ENCODE assay signal across 12 cellular contexts in genomic region chr9:120783611-120784047, GRCh38. TPM values are rescaled to one million over a fixed set of nuclear protein-coding genes. Genes with fewer than 3 reads are reported as not detected.
DNase-seq lines count a peak whose midpoint lies in the region; ATAC-seq, FAIRE-seq and TF ChIP-seq lines count a peak whose summit lies in the region.
"Had no signal": no experiment of that assay in that cellular context is flagged by ENCODE, and none has a peak within 500 bp of the region (broad histone marks: within the 10 kb centered on the region; RNA-seq: fewer than 3 reads in every experiment).

No MANE protein-coding gene starts in this region.

- in situ Hi-C loops in IMR-90 (cut with MboI; ENCODE audit: low sequenced_read_pairs) (no loop called here), transverse colon (cut with MboI; ENCODE audit: low pct_ligation_motif_present in 1 of 4, low pct_unique_long_range_greater_than_20kb in 1 of 4, low sequenced_read_pairs in 3 of 4) (no loop called here)

- no peak overlapping the region for H2AFZ ChIP-seq in IMR-90 (replicated peaks; ENCODE audit: low read length, poor library complexity)
- no peak overlapping the region for H2AFZ ChIP-seq in astrocyte (ENCODE audit: low read depth, low read length)
- H2AFZ ChIP-seq in mesenchymal stem cell (ENCODE audit: low read depth, low read length), result no peak overlapping the region
- H2AFZ ChIP-seq: parathyroid adenoma had no signal

- H3K36me3 ChIP-seq in IMR-90 (ENCODE audit: control insufficient read depth, insufficient read depth, low read length) (peaks cover 19% of the 10 kb centered on the region), astrocyte (ENCODE audit: insufficient read depth, low read length) (peaks cover 14% of the 10 kb centered on the region), mesenchymal stem cell (ENCODE audit: control insufficient read depth in 1 of 2, insufficient read depth in 2 of 2, low read depth in 1 of 2, low read length in 2 of 2) (peaks cover 20 to 46% of the 10 kb centered on the region in 2 experiments), upper lobe of left lung (peaks cover 5 to 51% (median 10%) of the 10 kb centered on the region in 4 donors), transverse colon (peaks cover 0 to 19% (median 7%) of the 10 kb centered on the region in 4 donors)

- no peaks in the 10 kb centered on the region for H3K27me3 Mint-ChIP-seq in astrocyte (ENCODE audit: low read depth, unreplicated experiment)

- TF ChIP-seq EP300 in upper lobe of left lung (IDR thresholded peaks at IDR 0.05) (no peak), transverse colon (IDR thresholded peaks at IDR 0.05; ENCODE audit: low read depth) (no peak)

- H4K20me1 ChIP-seq in IMR-90 (ENCODE audit: insufficient read depth, low read length), result peaks cover 8% of the 10 kb centered on the region; the same call in 1 of the 2 replicates
- peaks cover 60% of the 10 kb centered on the region for H4K20me1 ChIP-seq in astrocyte (ENCODE audit: insufficient read depth, low read length)

- no peaks in the 10 kb centered on the region for H3K4me1 Mint-ChIP-seq in astrocyte (ENCODE audit: low read depth, unreplicated experiment)

- no peak overlapping the region for H3K14ac ChIP-seq in IMR-90 (replicated peaks; ENCODE audit: low read depth, low read length)
- H3K14ac ChIP-seq in mesenchymal stem cell (ENCODE audit: low read length in 2 of 2), result no peak overlapping the region

- H3K4me2 ChIP-seq in IMR-90 (ENCODE audit: low read depth, low read length) (no peak overlapping the region), astrocyte (ENCODE audit: low read length) (no peak overlapping the region), mesenchymal stem cell (ENCODE audit: low read length, poor library complexity, severe bottlenecking) (no peak overlapping the region)

- H3K4me1 ChIP-seq in IMR-90 (ENCODE audit: control insufficient read depth, insufficient read depth, low read length), result 0 out of 2 replicates have a peak, but pooled peaks cover 1% of the 10 kb centered on the region
- H3K4me1 ChIP-seq in astrocyte (ENCODE audit: insufficient read depth, low read length), result no peaks in the 10 kb centered on the region
- no peaks in the 10 kb centered on the region for H3K4me1 ChIP-seq in mesenchymal stem cell (ENCODE audit: control insufficient read depth, insufficient read depth, low read depth, low read length)
- H3K4me1 ChIP-seq in upper lobe of left lung, result peaks cover 7 to 48% (median 20%) of the 10 kb centered on the region in 4 donors
- peaks cover 0 to 6% (median 0%) of the 10 kb centered on the region in 4 donors for H3K4me1 ChIP-seq in transverse colon
- H3K4me1 ChIP-seq: parathyroid adenoma had no signal

- H3K27me3 ChIP-seq in IMR-90 (ENCODE audit: control insufficient read depth, insufficient read depth, low read length) (no peaks in the 10 kb centered on the region), astrocyte (ENCODE audit: insufficient read depth, low read length) (no peaks in the 10 kb centered on the region), mesenchymal stem cell (ENCODE audit: control insufficient read depth in 1 of 2, insufficient read depth in 1 of 2, low read length in 2 of 2) (no peaks in the 10 kb centered on the region), upper lobe of left lung (no peaks in the 10 kb centered on the region), transverse colon (no peaks in the 10 kb centered on the region)

- H3K56ac ChIP-seq in IMR-90 (ENCODE audit: extremely low read depth, insufficient read depth, low read length), result no peak overlapping the region

- no peak overlapping the region for H2BK20ac ChIP-seq in IMR-90 (ENCODE audit: low read depth, low read length)

- no peak overlapping the region for H2BK120ac ChIP-seq in IMR-90 (ENCODE audit: low read depth, low read length)
- no peak overlapping the region for H2BK120ac ChIP-seq in mesenchymal stem cell (ENCODE audit: low read depth, low read length)

- DNase-seq in AG20443 (ENCODE audit: low spot score) (peak; percentile 69), IMR-90 (peak; percentile 38), astrocyte (ENCODE audit: low read depth) (peak; percentile 41), mesenchymal stem cell (peak; percentile 87), upper lobe of left lung (no peak), transverse colon (no peak)
- DNase-seq: activated gamma-delta T cell; effector CD8-positive, alpha-beta T cell; MM.1S had no signal

- no peak overlapping the region for H2BK15ac ChIP-seq in IMR-90 (ENCODE audit: low read depth, low read length)
- H2BK15ac ChIP-seq in mesenchymal stem cell (ENCODE audit: low read depth, poor library complexity, severe bottlenecking), result no peak overlapping the region

- H4K91ac ChIP-seq in IMR-90 (ENCODE audit: insufficient read depth, low read depth, low read length) (no peak overlapping the region), mesenchymal stem cell (ENCODE audit: low read length) (no peak overlapping the region)

- H3K4ac ChIP-seq in IMR-90 (ENCODE audit: low read depth, low read length) (no peak overlapping the region), mesenchymal stem cell (ENCODE audit: low read depth in 1 of 2, low read length in 2 of 2) (no peak overlapping the region)

- peaks cover 87% of the 10 kb centered on the region for H3K79me2 ChIP-seq in astrocyte (ENCODE audit: insufficient read depth, low read length)

- H2AK9ac ChIP-seq in IMR-90 (replicated peaks; ENCODE audit: low read depth, low read length, poor library complexity), result no peak overlapping the region

- intact Hi-C loops in IMR-90 (cut with micrococcal nuclease), result no loop called here
- intact Hi-C loops in transverse colon (cut with DNase I; ENCODE audit: low total_unique reads), result no loop called here

- dilution Hi-C loops in IMR-90 (cut with HindIII; ENCODE audit: low sequenced_read_pairs, unreplicated experiment), result no loop called here

- ATAC-seq in IMR-90 (ENCODE audit: low read depth) (no peak; the same call in 1 of the 2 replicates), upper lobe of left lung (ENCODE audit: low FRiP score in 2 of 2) (no peak), GM21423 (IDR thresholded peaks at IDR 0.05; ENCODE audit: unreplicated experiment) (no peak), HG03520 (IDR thresholded peaks at IDR 0.05; ENCODE audit: unreplicated experiment) (no peak)

- no peak for FAIRE-seq in astrocyte (lab: Jason Lieb, UNC)

- peaks cover 7% of the 10 kb centered on the region for H3K36me3 Mint-ChIP-seq in astrocyte (ENCODE audit: low read depth, unreplicated experiment)

- H3K9me3 ChIP-seq in IMR-90 (ENCODE audit: control insufficient read depth, insufficient read depth, low read length) (no peaks in the 10 kb centered on the region), astrocyte (ENCODE audit: insufficient read depth, low read depth, low read length) (no peaks in the 10 kb centered on the region), mesenchymal stem cell (ENCODE audit: control insufficient read depth, low read length) (no peaks in the 10 kb centered on the region), upper lobe of left lung (no peaks in the 10 kb centered on the region), transverse colon (no peaks in the 10 kb centered on the region)

- H3K9ac ChIP-seq in IMR-90 (ENCODE audit: low read depth, low read length) (no peak overlapping the region), astrocyte (ENCODE audit: low read length) (no peak overlapping the region), mesenchymal stem cell (ENCODE audit: low read length) (no peak overlapping the region)
- H3K9ac ChIP-seq: parathyroid adenoma had no signal

- H2AK5ac ChIP-seq in IMR-90 (ENCODE audit: low read depth, low read length) (no peak overlapping the region), mesenchymal stem cell (ENCODE audit: low read length, severe bottlenecking) (no peak overlapping the region)

- WGBS in IMR-90 (ENCODE audit: extremely low coverage in 2 of 2, insufficient read length in 1 of 2), 2 experiments, result 83% methylated on average over 1 of the region's 2 CpGs; no CpG with 5 or more reads in 1 of the 2 experiments
- 97% methylated on average over 2 of the region's 2 CpGs for WGBS in mesenchymal stem cell
- WGBS in upper lobe of left lung, 2 donors, result 51 to 54% methylated on average over 2 of the region's 2 CpGs
- WGBS in transverse colon (ENCODE audit: low coverage in 1 of 2), 2 donors, result 57 to 61% methylated on average over 2 of the region's 2 CpGs

- H3K79me1 ChIP-seq in IMR-90 (ENCODE audit: low read depth in 1 of 2, low read length in 2 of 2) (peaks cover 29 to 50% of the 10 kb centered on the region in 2 experiments), mesenchymal stem cell (replicated peaks; ENCODE audit: low read length, poor library complexity, severe bottlenecking) (peaks cover 15% of the 10 kb centered on the region)

- POLR2A ChIA-PET in IMR-90 (lab: Charles Lee; ENCODE audit: unreplicated experiment), result interaction anchor here (0.7 kb wide), 1 partner anchor 191 kb away, joined by 5 read pairs; no protein-coding TSS in a partner anchor

- H3K9me3 Mint-ChIP-seq in astrocyte (ENCODE audit: unreplicated experiment), result peaks cover 1% of the 10 kb centered on the region

- TF ChIP-seq CTCF in IMR-90 (conservative IDR thresholded peaks at IDR 0.05; ENCODE audit: low read depth, low read length) (no peak), astrocyte (IDR thresholded peaks at IDR 0.05; ENCODE audit: insufficient read depth, low read depth, low read length) (no peak), upper lobe of left lung (IDR thresholded peaks at IDR 0.05) (no peak), transverse colon (IDR thresholded peaks at IDR 0.05) (no peak)

- H3K4me3 ChIP-seq in IMR-90 (ENCODE audit: insufficient read depth, low read depth, low read length), result no peak overlapping the region
- no peak overlapping the region for H3K4me3 ChIP-seq in astrocyte (ENCODE audit: insufficient read depth, low read depth, low read length)
- H3K4me3 ChIP-seq in mesenchymal stem cell (ENCODE audit: insufficient read depth in 1 of 2, low read depth in 1 of 2, low read length in 2 of 2), result no peak overlapping the region
- H3K4me3 ChIP-seq in upper lobe of left lung, result no peak overlapping the region
- H3K4me3 ChIP-seq in transverse colon, result no peak overlapping the region

- no peak overlapping the region for H2BK12ac ChIP-seq in mesenchymal stem cell (ENCODE audit: low read length in 2 of 2)

- BruUV-seq in IMR-90 (replicated peaks; lab: Mats Ljungman, UMichigan), result no TSS peak

- TF ChIP-seq RAD21 in IMR-90 (IDR thresholded peaks at IDR 0.05; ENCODE audit: low read length), result no peak

- no peak overlapping the region for H4K5ac ChIP-seq in IMR-90 (ENCODE audit: low read depth, low read length)

- no peak overlapping the region for H3K27ac Mint-ChIP-seq in astrocyte (ENCODE audit: unreplicated experiment)

- no peak overlapping the region for H3K23ac ChIP-seq in IMR-90 (ENCODE audit: low read depth, low read length)
- H3K23ac ChIP-seq in mesenchymal stem cell (ENCODE audit: low read length in 2 of 2), result no peak overlapping the region

- no peak overlapping the region for H3K4me3 Mint-ChIP-seq in astrocyte (ENCODE audit: unreplicated experiment)

- H3K18ac ChIP-seq in IMR-90 (ENCODE audit: low read depth, low read length) (no peak overlapping the region), mesenchymal stem cell (ENCODE audit: low read depth in 1 of 2, low read length in 2 of 2) (no peak overlapping the region)

- H3K27ac ChIP-seq in IMR-90 (ENCODE audit: insufficient read depth, low read length), result no peak overlapping the region
- no peak overlapping the region for H3K27ac ChIP-seq in astrocyte (ENCODE audit: low read depth, low read length)
- H3K27ac ChIP-seq in mesenchymal stem cell (ENCODE audit: low read length, poor library complexity, severe bottlenecking), result no peak overlapping the region
- peak overlapping the region in 1 of 4 donors; percentile 63 for H3K27ac ChIP-seq in upper lobe of left lung
- H3K27ac ChIP-seq in transverse colon, result no peak overlapping the region
- H3K27ac ChIP-seq: parathyroid adenoma had no signal

- TF ChIP-seq POLR2A in IMR-90 (IDR thresholded peaks at IDR 0.05; ENCODE audit: low read depth, low read length), result no peak
- TF ChIP-seq POLR2A in upper lobe of left lung (IDR thresholded peaks at IDR 0.05), result no peak
- TF ChIP-seq POLR2A in transverse colon (IDR thresholded peaks at IDR 0.05), result no peak

- no peak overlapping the region for H4K8ac ChIP-seq in IMR-90 (ENCODE audit: low read depth in 2 of 2, low read length in 2 of 2)
- H4K8ac ChIP-seq in mesenchymal stem cell (ENCODE audit: low read length), result no peak overlapping the region

- CTCF ChIA-PET in IMR-90 (lab: Yijun Ruan, JAX), result no interaction called here

- H2BK5ac ChIP-seq in IMR-90 (ENCODE audit: low read depth, low read length, poor library complexity, severe bottlenecking) (no peak overlapping the region), mesenchymal stem cell (ENCODE audit: low read depth, low read length, poor library complexity, severe bottlenecking) (no peak overlapping the region)

- H3K9me1 ChIP-seq in IMR-90 (ENCODE audit: insufficient read depth, low read length), result peaks cover 2% of the 10 kb centered on the region; the same call in 1 of the 2 replicates

RNA-seq across cellular contexts. Expression of gene FBXW2, which starts 9.6 kb away (rescaled TPM):
- total RNA-seq in IMR-90 (2012; rRNA removed) (27.1 and 35.6 TPM in 2 replicates), astrocyte (65.0 and 65.7 TPM in 2 replicates), upper lobe of left lung (100 to 1,000 TPM in 1 of 6 donors, 10 to 100 TPM in 5; 42.2 to 149 (median 79.7) TPM), transverse colon (10 to 100 TPM; 23.3 to 52.1 (median 40.0) TPM)
- polyA plus RNA-seq in IMR-90 (2012; rRNA removed), result 32.3 and 43.5 TPM in 2 replicates
- polyA plus RNA-seq in IMR-90 (2012; cell fraction: cytosol; rRNA removed), result 11.1 and 19.2 TPM in 2 replicates
- 15.6 and 45.3 TPM in 2 replicates for polyA plus RNA-seq in IMR-90 (2012; cell fraction: nucleus; rRNA removed; ENCODE audit: low replicate concordance)
- polyA plus RNA-seq in mesenchymal stem cell (2013, experiment 1 of 2), result 32.7 TPM
- 31.5 TPM for polyA plus RNA-seq in mesenchymal stem cell (2013, experiment 2 of 2)

RNA-seq across cellular contexts. Expression of gene PSMD5, which starts 59.1 kb away (rescaled TPM):
- total RNA-seq in IMR-90 (2012; rRNA removed), result 25.6 and 38.9 TPM in 2 replicates
- 23.1 and 26.1 TPM in 2 replicates for polyA plus RNA-seq in IMR-90 (2012; rRNA removed)
- polyA plus RNA-seq in IMR-90 (2012; cell fraction: cytosol; rRNA removed), result 8.2 and 8.4 TPM in 2 replicates
- polyA plus RNA-seq in IMR-90 (2012; cell fraction: nucleus; rRNA removed; ENCODE audit: low replicate concordance), result 3.0 and 16.9 TPM in 2 replicates
- total RNA-seq in astrocyte, result 66.2 and 78.1 TPM in 2 replicates
- 28.5 TPM for polyA plus RNA-seq in mesenchymal stem cell (2013, experiment 1 of 2)
- polyA plus RNA-seq in mesenchymal stem cell (2013, experiment 2 of 2), result 28.7 TPM
- 10 to 100 TPM; 11.4 to 56.8 (median 40.1) TPM for total RNA-seq in upper lobe of left lung
- 10 to 100 TPM; 25.3 to 36.6 (median 28.7) TPM for total RNA-seq in transverse colon

Comparison
In these comparisons a context has a peak if more than half of its experiments do, and no peak if none do; other contexts are left out.
1. DNase-seq: peak in AG20443 (single experiment), IMR-90 (single experiment), astrocyte (single experiment) and mesenchymal stem cell (single experiment); none in upper lobe of left lung (0 of 2) and transverse colon (single experiment).